Comparison of ENCODE assay signal across 18 cellular contexts in genomic region chr11:60889869-60890311, GRCh38. TPM values are rescaled to one million over a fixed set of nuclear protein-coding genes. Genes with fewer than 3 reads are reported as not detected.
DNase-seq lines count a peak whose midpoint lies in the region; ATAC-seq, FAIRE-seq and TF ChIP-seq lines count a peak whose summit lies in the region.
"Had no signal": no experiment of that assay in that cellular context is flagged by ENCODE, and none has a peak within 500 bp of the region (broad histone marks: within the 10 kb centered on the region; RNA-seq: fewer than 3 reads in every experiment).

No MANE protein-coding gene starts in this region.

- H3K27ac Mint-ChIP-seq in endodermal cell: no peak overlapping the region
- H3K27ac Mint-ChIP-seq: activated CD4-positive, alpha-beta T cell treated with anti-CD3 and anti-CD28 coated beads, Interleukin-2, amount 10 ng/mL, durations not matched to agents 7 days and 5 days had no signal

- H3K36me3 Mint-ChIP-seq in endodermal cell (ENCODE audit: low read depth): peaks cover 31% of the 10 kb centered on the region

- DNase-seq in GM12892 (ENCODE audit: insufficient read length) (no peak), endodermal cell (peak; percentile 27), NCI-H226 (no peak)
- DNase-seq: activated CD4-positive, alpha-beta T cell treated with anti-CD3 and anti-CD28 coated beads, Interleukin-2, amount 10 ng/mL, durations not matched to agents 7 days and 5 days; AML-193; GM23248; NCI-H1694; Right ventricle myocardium superior; stimulated activated naive CD4-positive, alpha-beta T cell treated with Interleukin-2 at 50 U/mL for 16 hours; T1000 had no signal

- TF ChIP-seq CTCF in 22Rv1 (IDR thresholded peaks at IDR 0.05): no peak
- no peak for TF ChIP-seq CTCF in endodermal cell (conservative IDR thresholded peaks at IDR 0.05)

- no peaks in the 10 kb centered on the region for H3K9me3 Mint-ChIP-seq in endodermal cell
- H3K9me3 Mint-ChIP-seq: activated CD4-positive, alpha-beta T cell treated with anti-CD3 and anti-CD28 coated beads, Interleukin-2, amount 10 ng/mL, durations not matched to agents 7 days and 5 days had no signal

- FAIRE-seq in GM12892 (lab: Jason Lieb, UNC): no peak

- peaks cover 32% of the 10 kb centered on the region for H3K36me3 ChIP-seq in endodermal cell (ENCODE audit: control insufficient read depth, insufficient read depth, low read length)
- H3K36me3 ChIP-seq: uterus had no signal

- WGBS in endodermal cell (ENCODE audit: insufficient coverage in 1 of 2, insufficient read length in 1 of 2), 2 experiments: 79 to 97% methylated on average over 4 to 6 of the region's 6 CpGs

- peak overlapping the region; percentile 32 for H3K27ac ChIP-seq in 22Rv1
- no peak overlapping the region for H3K27ac ChIP-seq in endodermal cell (ENCODE audit: low read depth, low read length)
- H3K27ac ChIP-seq: GM23248, skin epidermis, uterus had no signal

- H3K9ac ChIP-seq in endodermal cell (ENCODE audit: extremely low read depth, low read length, poor library complexity, severe bottlenecking): no peak overlapping the region
- H3K9ac ChIP-seq: GM23248 had no signal

- no peaks in the 10 kb centered on the region for H3K27me3 ChIP-seq in endodermal cell (ENCODE audit: control insufficient read depth, insufficient read depth, low read length, poor library complexity, severe bottlenecking)
- H3K27me3 ChIP-seq: uterus had no signal

- no peaks in the 10 kb centered on the region for H3K4me1 ChIP-seq in endodermal cell (ENCODE audit: control insufficient read depth, insufficient read depth, low read length)
- H3K4me1 ChIP-seq: uterus had no signal

- no peak overlapping the region for H3K4me3 ChIP-seq in endodermal cell (ENCODE audit: low read length)
- H3K4me3 ChIP-seq: GM23248, skin epidermis, uterus had no signal

- H3K4me1 Mint-ChIP-seq in endodermal cell: no peaks in the 10 kb centered on the region

- TF ChIP-seq POLR2A in GM12892 (IDR thresholded peaks at IDR 0.05; ENCODE audit: low read depth, low read length): peak; percentile 76

- no peaks in the 10 kb centered on the region for H3K9me3 ChIP-seq in endodermal cell (ENCODE audit: control insufficient read depth, low read length)
- H3K9me3 ChIP-seq: uterus had no signal

- ATAC-seq in GM21526 (IDR thresholded peaks at IDR 0.05; ENCODE audit: low FRiP score, unreplicated experiment): no peak
- ATAC-seq in GM19395 (IDR thresholded peaks at IDR 0.05; ENCODE audit: unreplicated experiment): no peak

- no peak overlapping the region for H3K4me3 Mint-ChIP-seq in endodermal cell
- H3K4me3 Mint-ChIP-seq: activated CD4-positive, alpha-beta T cell treated with anti-CD3 and anti-CD28 coated beads, Interleukin-2, amount 10 ng/mL, durations not matched to agents 7 days and 5 days had no signal

- H3K27me3 Mint-ChIP-seq in endodermal cell (ENCODE audit: insufficient read depth): no peaks in the 10 kb centered on the region
- H3K27me3 Mint-ChIP-seq: activated CD4-positive, alpha-beta T cell treated with anti-CD3 and anti-CD28 coated beads, Interleukin-2, amount 10 ng/mL, durations not matched to agents 7 days and 5 days had no signal

RNA-seq across cellular contexts. Expression of gene PRPF19, which starts 16.5 kb away (rescaled TPM):
- polyA plus RNA-seq in GM12892 (2012; ENCODE audit: missing spikeins): 103 TPM
- total RNA-seq in endodermal cell: 100 to 1,000 TPM; 106 to 109 TPM
- 106 TPM for polyA plus RNA-seq in endodermal cell (2013, experiment 1 of 2)
- polyA plus RNA-seq in endodermal cell (2013, experiment 2 of 2): 102 TPM

RNA-seq across cellular contexts. Expression of gene ZP1, which starts 22.5 kb away (rescaled TPM):
- not detected for polyA plus RNA-seq in GM12892 (2012; ENCODE audit: missing spikeins)
- total RNA-seq in endodermal cell: not detected
- not detected for polyA plus RNA-seq in endodermal cell (2013, experiment 1 of 2)
- polyA plus RNA-seq in endodermal cell (2013, experiment 2 of 2): not detected
- total RNA-seq: activated CD4-positive, alpha-beta T cell treated with anti-CD3 and anti-CD28 coated beads, Interleukin-2, amount 10 ng/mL, durations not matched to agents 7 days and 5 days; dermis microvascular lymphatic vessel endothelial cell; HT-29; osteocyte; Right ventricle myocardium superior; uterus had no signal

RNA-seq across cellular contexts. Expression of gene TMEM109, which starts 24.1 kb away (rescaled TPM):
- 49.8 TPM for polyA plus RNA-seq in GM12892 (2012; ENCODE audit: missing spikeins)
- total RNA-seq in endodermal cell: 10 to 100 TPM; 41.4 to 56.8 TPM
- polyA plus RNA-seq in endodermal cell (2013, experiment 1 of 2): 57.8 TPM
- polyA plus RNA-seq in endodermal cell (2013, experiment 2 of 2): 55.8 TPM

RNA-seq across cellular contexts. Expression of gene PTGDR2, which starts 34.1 kb away (rescaled TPM):
- 0.11 TPM for polyA plus RNA-seq in GM12892 (2012; ENCODE audit: missing spikeins)
- under 1 TPM in 1 of 2 donors, not detected in 1; 0.15 TPM for total RNA-seq in endodermal cell
- 0.14 TPM for polyA plus RNA-seq in endodermal cell (2013, experiment 1 of 2)
- polyA plus RNA-seq in endodermal cell (2013, experiment 2 of 2): 0.08 TPM
- total RNA-seq: dermis microvascular lymphatic vessel endothelial cell, GM23248 had no signal

RNA-seq across cellular contexts. Expression of gene TMEM132A, which starts 34.4 kb away (rescaled TPM):
- 4.3 TPM for polyA plus RNA-seq in GM12892 (2012; ENCODE audit: missing spikeins)
- 100 to 1,000 TPM; 135 to 140 TPM for total RNA-seq in endodermal cell
- polyA plus RNA-seq in endodermal cell (2013, experiment 1 of 2): 230 TPM
- 208 TPM for polyA plus RNA-seq in endodermal cell (2013, experiment 2 of 2)
